8 cellular contexts compared by ENCODE assay signal in genomic region chr14:56491299-56492285, GRCh38.
DNase-seq lines count a peak whose midpoint lies in the region; ATAC-seq and TF ChIP-seq lines count a peak whose summit lies in the region.

No MANE protein-coding gene starts in this region.

- H3K4me1 ChIP-seq in parathyroid adenoma: no peaks in the 10 kb centered on the region

- H3K79me2 ChIP-seq in parathyroid adenoma: no peaks in the 10 kb centered on the region

- TF ChIP-seq CTCF in GM12874 (IDR thresholded peaks at IDR 0.05; ENCODE audit: insufficient read depth, low read depth, low read length) (peak; percentile 62), foreskin fibroblast (IDR thresholded peaks at IDR 0.05; ENCODE audit: low read depth, low read length) (peak; percentile 74), parathyroid adenoma (IDR thresholded peaks at IDR 0.05) (peak; percentile 65)

- peak overlapping the region; percentile 65 for H3K4me2 ChIP-seq in parathyroid adenoma (ENCODE audit: low read length)

- ATAC-seq in HG03196 (IDR thresholded peaks at IDR 0.05; ENCODE audit: unreplicated experiment): peak; percentile 51

- H3K9me3 ChIP-seq in parathyroid adenoma (ENCODE audit: control insufficient read depth, low read length): no peaks in the 10 kb centered on the region

- H3K27ac ChIP-seq in parathyroid adenoma: no peak overlapping the region

- H3K36me3 ChIP-seq in parathyroid adenoma (ENCODE audit: control insufficient read depth, insufficient read depth, low read length): peaks cover 2% of the 10 kb centered on the region

- DNase-seq in AG08395 (ENCODE audit: low spot score): peak; percentile 38
- DNase-seq in NCI-H226: peak; percentile 29
- DNase-seq in activated CD8-positive, alpha-beta memory T cell treated with anti-CD3 and anti-CD28 coated beads for 24 hours: peak; percentile 65
- peak; percentile 18 to 71 for DNase-seq in foreskin fibroblast
- no peak for DNase-seq in 8988T

- peak overlapping the region; percentile 36 for H2AFZ ChIP-seq in parathyroid adenoma

- H3K4me3 ChIP-seq in foreskin fibroblast (ENCODE audit: low read depth in 1 of 2, low read length in 2 of 2) (peak overlapping the region in 1 of 2 donors; percentile 21), parathyroid adenoma (ENCODE audit: low read depth, low read length) (no peak overlapping the region)

- H3K9ac ChIP-seq in parathyroid adenoma: no peak overlapping the region

- H3K27me3 ChIP-seq in parathyroid adenoma (ENCODE audit: control insufficient read depth, insufficient read depth, low read length): no peaks in the 10 kb centered on the region
